12 cellular contexts compared by ENCODE assay signal in the genomic region with DNA sequence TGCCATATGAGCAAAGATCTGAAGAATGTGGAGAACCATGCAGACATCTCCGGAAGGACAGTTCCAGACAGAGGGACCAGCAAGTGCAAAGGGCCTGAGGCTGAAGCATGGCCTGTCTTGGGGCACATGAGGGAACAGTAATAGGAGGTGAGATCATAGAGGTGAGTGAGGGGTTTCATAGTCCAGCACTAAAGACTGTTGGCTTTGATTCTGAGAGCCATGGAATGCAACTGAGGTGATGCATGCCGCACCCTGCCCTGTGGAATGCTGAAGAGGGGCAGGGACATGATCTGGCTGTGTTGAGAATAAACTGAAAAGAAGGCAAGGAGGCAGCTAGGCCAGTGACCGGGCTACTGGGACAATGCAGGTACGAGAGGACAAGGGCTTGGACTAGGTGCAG.
A peak's percentile ranks its signal among the peaks of the same experiment; 100 is the strongest.
DNase-seq lines count a peak whose midpoint lies in the region; ATAC-seq and TF ChIP-seq lines count a peak whose summit lies in the region.
"Had no signal": no experiment of that assay in that cellular context is flagged by ENCODE, and none has a peak within 500 bp of the region (broad histone marks: within the 10 kb centered on the region; RNA-seq: fewer than 3 reads in every experiment).

No MANE protein-coding gene starts in this region.

- 93% methylated on average over 4 of the region's 4 CpGs for WGBS in esophagus muscularis mucosa
- 95 to 99% (median 97%) methylated on average over 4 of the region's 4 CpGs for WGBS in spleen, 5 donors

- H4K20me1 ChIP-seq in DND-41 (ENCODE audit: insufficient read depth, low read length): peaks cover 36% of the 10 kb centered on the region

- ATAC-seq in DND-41 (ENCODE audit: insufficient read depth, low read depth) (no peak), sciatic nerve (peak; percentile 5), HG03045 (IDR thresholded peaks at IDR 0.05; ENCODE audit: unreplicated experiment) (no peak), HG03460 (IDR thresholded peaks at IDR 0.05; ENCODE audit: unreplicated experiment) (no peak)

- TF ChIP-seq CTCF in DND-41 (IDR thresholded peaks at IDR 0.05; ENCODE audit: borderline replicate concordance, extremely low read depth, low read length, poor library complexity, severe bottlenecking) (no peak), esophagus muscularis mucosa (IDR thresholded peaks at IDR 0.05) (no peak), spleen (IDR thresholded peaks at IDR 0.05 in 8 of 11, conservative IDR thresholded peaks at IDR 0.05 in 3 of 11) (no peak)

- no peak overlapping the region for H2AFZ ChIP-seq in DND-41 (ENCODE audit: low read depth, low read length)

- H3K36me3 ChIP-seq in DND-41 (ENCODE audit: insufficient read depth, low read length) (peaks cover 41% of the 10 kb centered on the region), esophagus muscularis mucosa (peaks cover 0 to 39% (median 14%) of the 10 kb centered on the region in 4 donors), spleen (peaks cover 0 to 77% (median 3%) of the 10 kb centered on the region in 6 donors)

- H3K27me3 ChIP-seq in DND-41 (ENCODE audit: insufficient read depth, low read length, poor library complexity) (no peaks in the 10 kb centered on the region), esophagus muscularis mucosa (no peaks in the 10 kb centered on the region), spleen (replicated peaks in 1 of 7) (no peaks in the 10 kb centered on the region)

- H3K9ac ChIP-seq in DND-41 (ENCODE audit: low read depth, low read length): no peak overlapping the region

- DNase-seq in DND-41 (no peak), NCI-H226 (peak; percentile 22), esophagus muscularis mucosa (ENCODE audit: extremely low spot score) (no peak), sciatic nerve (ENCODE audit: low spot score) (no peak), spleen (no peak), cerebellum (ENCODE audit: low spot score) (no peak)
- DNase-seq: activated gamma-delta T cell treated with Interleukin-2 at 50 U/mL for 16 hours, H9, midbrain, NCI-H446 treated with DMSO at 0.1 percent for 48 hours had no signal

- no peak for TF ChIP-seq EP300 in esophagus muscularis mucosa (IDR thresholded peaks at IDR 0.05)

- H3K9me3 ChIP-seq in DND-41 (ENCODE audit: insufficient read depth, low read length, severe bottlenecking): no peaks in the 10 kb centered on the region
- H3K9me3 ChIP-seq in esophagus muscularis mucosa: no peaks in the 10 kb centered on the region
- no peaks in the 10 kb centered on the region for H3K9me3 ChIP-seq in spleen

- intact Hi-C loops in esophagus muscularis mucosa (cut with DNase I) (no loop called here), sciatic nerve (cut with DNase I) (no loop called here), spleen (cut with DNase I; ENCODE audit: low total_unique reads) (loop anchor here (10.0 kb wide), 1 partner anchor 58 kb away; no protein-coding TSS in a partner anchor)

- H3K27ac ChIP-seq in DND-41 (ENCODE audit: low read length) (0 out of 2 replicates have a peak overlapping the region, but pooled peaks have one; percentile 30), esophagus muscularis mucosa (replicated peaks in 1 of 4) (peak overlapping the region; percentile 60 to 72 (median 66)), spleen (peak overlapping the region in 4 of 8 donors; percentile 44 to 65 (median 48))

- no peak overlapping the region for H3K4me2 ChIP-seq in DND-41 (ENCODE audit: insufficient read depth, low read length)

- H3K4me1 ChIP-seq in DND-41 (ENCODE audit: insufficient read depth, low read length): no peaks in the 10 kb centered on the region
- H3K4me1 ChIP-seq in esophagus muscularis mucosa: peaks cover 80 to 100% (median 99%) of the 10 kb centered on the region in 4 donors
- peaks cover 51 to 100% (median 88%) of the 10 kb centered on the region in 6 donors for H3K4me1 ChIP-seq in spleen

- no peak overlapping the region for H3K4me3 ChIP-seq in DND-41 (ENCODE audit: low read depth in 1 of 2, low read length in 2 of 2)
- H3K4me3 ChIP-seq in esophagus muscularis mucosa: no peak overlapping the region
- H3K4me3 ChIP-seq in spleen: no peak overlapping the region

- H3K79me2 ChIP-seq in DND-41 (ENCODE audit: insufficient read depth, low read length): peaks cover 92% of the 10 kb centered on the region

- TF ChIP-seq POLR2A in esophagus muscularis mucosa (IDR thresholded peaks at IDR 0.05; ENCODE audit: low read depth) (no peak), spleen (IDR thresholded peaks at IDR 0.05) (no peak)
